22 cellular contexts compared by ENCODE assay signal in the genomic region with DNA sequence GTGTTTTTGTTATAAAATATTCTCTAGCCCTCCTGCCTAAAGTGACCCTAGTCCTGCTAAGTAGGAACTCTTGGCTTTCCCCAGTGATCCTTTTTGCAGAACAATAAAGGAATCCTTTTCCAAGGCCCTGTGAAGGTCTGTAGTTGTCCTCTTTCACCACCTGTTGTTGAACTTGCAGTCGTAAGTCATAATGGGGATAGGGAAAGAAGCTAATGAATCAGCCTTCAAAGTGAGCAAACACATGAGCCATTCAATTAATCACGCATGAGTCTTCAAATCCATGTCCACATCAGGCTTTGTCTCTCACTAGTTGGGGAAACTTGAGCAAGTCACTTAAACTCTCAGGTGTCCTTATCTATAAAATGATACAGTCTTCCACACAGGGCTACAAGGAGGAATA. TPM values are rescaled to one million over a fixed set of nuclear protein-coding genes. Genes with fewer than 3 reads are reported as not detected.
DNase-seq lines count a peak whose midpoint lies in the region; ATAC-seq, FAIRE-seq and TF ChIP-seq lines count a peak whose summit lies in the region.
"Had no signal": no experiment of that assay in that cellular context is flagged by ENCODE, and none has a peak within 500 bp of the region (broad histone marks: within the 10 kb centered on the region; RNA-seq: fewer than 3 reads in every experiment).

No MANE protein-coding gene starts in this region.

- no peak overlapping the region for H3K9ac ChIP-seq in PC-3 (ENCODE audit: low read length)
- H3K9ac ChIP-seq: neural progenitor cell had no signal

- CTCF ChIA-PET in PC-3 (lab: Charles Lee), result interaction anchor here (0.6 to 1.0 kb wide), 4 partner anchors 9 to 147 kb away, joined by 3 to 4 read pairs (median 4); no protein-coding TSS in a partner anchor

- POLR2A ChIA-PET in PC-3 (lab: Charles Lee; ENCODE audit: unreplicated experiment), result interaction anchor here (0.6 kb wide), 1 partner anchor 164 kb away, joined by 5 read pairs; no protein-coding TSS in a partner anchor

- no peaks in the 10 kb centered on the region for H3K27me3 ChIP-seq in PC-3 (ENCODE audit: low read length)
- H3K27me3 ChIP-seq in bronchial epithelial cell (ENCODE audit: control insufficient read depth, insufficient read depth, low read length), result no peaks in the 10 kb centered on the region
- H3K27me3 ChIP-seq: neural progenitor cell had no signal

- TF ChIP-seq CTCF in PC-3 (conservative IDR thresholded peaks at IDR 0.05; ENCODE audit: low read depth, low read length) (no peak), bronchial epithelial cell (IDR thresholded peaks at IDR 0.05; ENCODE audit: insufficient read depth, low read length, severe bottlenecking) (no peak)

- H3K36me3 ChIP-seq in PC-3 (ENCODE audit: low read depth, low read length) (no peaks in the 10 kb centered on the region), bronchial epithelial cell (ENCODE audit: control insufficient read depth, insufficient read depth, low read length) (no peaks in the 10 kb centered on the region)
- H3K36me3 ChIP-seq: neural progenitor cell, thoracic aorta, uterus had no signal

- no peaks in the 10 kb centered on the region for H3K79me2 ChIP-seq in PC-3 (ENCODE audit: low read length)

- no peaks in the 10 kb centered on the region for H3K9me2 ChIP-seq in PC-3 (replicated peaks; ENCODE audit: low read length)

- H3K27ac ChIP-seq in PC-3 (ENCODE audit: low read length), result peak overlapping the region; percentile 11; the same call in 1 of the 2 replicates
- H3K27ac ChIP-seq: neural progenitor cell, thoracic aorta, uterus had no signal

- H3K9me3 ChIP-seq in PC-3 (ENCODE audit: low read length), result no peaks in the 10 kb centered on the region
- H3K9me3 ChIP-seq: thoracic aorta, uterus had no signal

- DNase-seq in H54 (ENCODE audit: insufficient read length, low spot score) (no peak), PC-3 (peak; percentile 90), bronchial epithelial cell (ENCODE audit: low read depth) (peak; percentile 98), kidney tubule cell (ENCODE audit: low spot score) (peak; percentile 73), NOMO-1 treated with dmso at 0.1 percent for 144 hours (lab: John Stamatoyannopoulos, UW; ENCODE audit: unreplicated experiment) (no peak)
- DNase-seq: activated CD4-positive, CD25-positive, alpha-beta regulatory T cell treated with anti-CD3 and anti-CD28 coated beads, Interleukin-2, amount 50 U/mL, for 72 hours; activated T-cell treated with anti-CD3 and anti-CD28 coated beads, Interleukin-2, amount 50 U/mL, for 1 hour; C1 segment of cervical spinal cord; effector memory CD4-positive, alpha-beta T cell; EL; IMR-90; NCI-H1436 treated with DMSO at 0.1 percent for 48 hours; NCI-H524 treated with DMSO at 0.1 percent for 48 hours; stimulated activated naive CD4-positive, alpha-beta T cell treated with Interleukin-2 at 50 U/mL for 16 hours; uterus had no signal

- no peaks in the 10 kb centered on the region for H3F3A ChIP-seq in PC-3 (ENCODE audit: low read length, unreplicated experiment)

- no peak overlapping the region for H3K4me2 ChIP-seq in PC-3 (ENCODE audit: low read length)
- H3K4me2 ChIP-seq: neural progenitor cell had no signal

- BruUV-seq in PC-3 (replicated peaks; lab: Mats Ljungman, UMichigan), result no TSS peak

- TF ChIP-seq POLR2A in H54 (IDR thresholded peaks at IDR 0.05; ENCODE audit: low read depth, low read length), result no peak

- peak; percentile 76 for FAIRE-seq in H54 (lab: Jason Lieb, UNC)
- no peak for FAIRE-seq in bronchial epithelial cell (lab: Jason Lieb, UNC)
- FAIRE-seq: colon had no signal

- no peaks in the 10 kb centered on the region for H4K20me1 ChIP-seq in PC-3 (ENCODE audit: low read length)

- intact Hi-C loops in PC-3 (cut with micrococcal nuclease), result no loop called here

- H3K4me3 ChIP-seq in PC-3 (ENCODE audit: low read length), result no peak overlapping the region
- H3K4me3 ChIP-seq in bronchial epithelial cell (ENCODE audit: low read depth, low read length), result no peak overlapping the region
- H3K4me3 ChIP-seq: neural progenitor cell, thoracic aorta, uterus had no signal

- peaks cover 11% of the 10 kb centered on the region for H3K4me1 ChIP-seq in PC-3 (ENCODE audit: insufficient read depth, low read length)
- H3K4me1 ChIP-seq: neural progenitor cell, uterus had no signal

- H2AFZ ChIP-seq in PC-3 (ENCODE audit: low read length), result no peak overlapping the region
- H2AFZ ChIP-seq: neural progenitor cell had no signal

- peak; percentile 97 for ATAC-seq in PC-3
- no peak for ATAC-seq in HG02759 (IDR thresholded peaks at IDR 0.05; ENCODE audit: unreplicated experiment)
- ATAC-seq in GM21717 (IDR thresholded peaks at IDR 0.05; ENCODE audit: unreplicated experiment), result no peak
- ATAC-seq: HCT116, sciatic nerve had no signal

RNA-seq across cellular contexts. Expression of gene ZNF860, which starts 27.6 kb away (rescaled TPM):
- 7.9 and 10.5 TPM in 2 replicates for total RNA-seq in PC-3 (2014; rRNA removed)
- 2.8 and 3.7 TPM in 2 replicates for total RNA-seq in bronchial epithelial cell

RNA-seq across cellular contexts. Expression of gene OSBPL10, which starts 28.0 kb away (rescaled TPM):
- 34.6 and 48.0 TPM in 2 replicates for total RNA-seq in PC-3 (2014; rRNA removed)
- 18.1 and 20.5 TPM in 2 replicates for total RNA-seq in bronchial epithelial cell

Comparison
In these comparisons a context has a peak if more than half of its experiments do, and no peak if none do; other contexts are left out.
1. DNase-seq: peak in PC-3 (single experiment), bronchial epithelial cell (single experiment) and kidney tubule cell (single experiment); none in H54 (single experiment) and NOMO-1 treated with dmso at 0.1 percent for 144 hours (single experiment).